ENCODE assay signal across 8 cellular contexts in the genomic region with DNA sequence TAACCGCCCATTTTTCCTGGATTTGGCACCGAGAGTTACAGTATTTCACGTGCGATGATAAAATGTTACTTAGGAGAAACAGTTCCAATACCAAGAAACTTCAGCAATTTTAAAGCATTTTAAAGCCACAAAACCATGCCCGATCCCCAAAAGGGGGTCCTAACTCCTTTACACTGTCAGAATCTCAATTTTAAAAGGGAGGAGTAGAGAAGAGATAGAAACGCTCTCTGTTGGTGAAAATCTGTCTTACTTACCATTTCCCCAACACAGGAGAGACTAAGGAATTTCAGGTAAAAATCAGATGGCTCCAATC. TPM values are rescaled to one million over a fixed set of nuclear protein-coding genes. Genes with fewer than 3 reads are reported as not detected.
DNase-seq lines count a peak whose midpoint lies in the region; ATAC-seq and TF ChIP-seq lines count a peak whose summit lies in the region.

No MANE protein-coding gene starts in this region.

- peak overlapping the region; percentile 91 for H3K27ac ChIP-seq in VCaP

- ATAC-seq in GM21447 (IDR thresholded peaks at IDR 0.05; ENCODE audit: unreplicated experiment): no peak
- no peak for ATAC-seq in HG02970 (IDR thresholded peaks at IDR 0.05; ENCODE audit: low FRiP score, unreplicated experiment)
- ATAC-seq in HG03565 (IDR thresholded peaks at IDR 0.05; ENCODE audit: unreplicated experiment): no peak

- peaks cover 3% of the 10 kb centered on the region for H3K36me3 ChIP-seq in H7 (replicated peaks; ENCODE audit: control insufficient read depth, insufficient read depth, low read length)

- DNase-seq in H7: no peak
- DNase-seq in foreskin fibroblast: no peak
- no peak for DNase-seq in skeletal muscle cell (ENCODE audit: low read depth)
- no peak for DNase-seq in NCI-H2107 treated with DMSO at 0.1 percent for 48 hours (lab: John Stamatoyannopoulos, UW; ENCODE audit: unreplicated experiment)

- TF ChIP-seq CTCF in VCaP (conservative IDR thresholded peaks at IDR 0.05): no peak
- no peak for TF ChIP-seq CTCF in foreskin fibroblast (IDR thresholded peaks at IDR 0.05; ENCODE audit: low read depth, low read length)

- no peaks in the 10 kb centered on the region for H3K27me3 ChIP-seq in H7 (ENCODE audit: control insufficient read depth, insufficient read depth, low read length)

- H3K4me3 ChIP-seq in H7 (ENCODE audit: insufficient read depth, low read depth, low read length) (peak overlapping the region; percentile 84), foreskin fibroblast (ENCODE audit: low read depth in 1 of 2, low read length in 2 of 2) (peak overlapping the region; percentile 89 to 97), skeletal muscle cell (ENCODE audit: low read depth, low read length) (peak overlapping the region; percentile 96)

RNA-seq across cellular contexts. Expression of gene RNASEK, which starts 0.5 kb away (rescaled TPM):
- total RNA-seq in H7 (2014; rRNA removed; shearing (Covaris generic)): 180 and 238 TPM in 2 replicates

RNA-seq across cellular contexts. Expression of gene BCL6B, which starts 11.0 kb away (rescaled TPM):
- total RNA-seq in H7 (2014; rRNA removed; shearing (Covaris generic)): 4.9 and 8.3 TPM in 2 replicates

RNA-seq across cellular contexts. Expression of gene ALOX12, which starts 16.0 kb away (rescaled TPM):
- 0.35 and 0.63 TPM in 2 replicates for total RNA-seq in H7 (2014; rRNA removed; shearing (Covaris generic))

RNA-seq across cellular contexts. Expression of gene SLC16A13, which starts 23.9 kb away (rescaled TPM):
- total RNA-seq in H7 (2014; rRNA removed; shearing (Covaris generic)): 0.37 and 0.48 TPM in 2 replicates

RNA-seq across cellular contexts. Expression of gene SLC16A11, which starts 32.0 kb away (rescaled TPM):
- 0.24 and 0.37 TPM in 2 replicates for total RNA-seq in H7 (2014; rRNA removed; shearing (Covaris generic))
